31 cellular contexts compared by ENCODE assay signal in the genomic region with DNA sequence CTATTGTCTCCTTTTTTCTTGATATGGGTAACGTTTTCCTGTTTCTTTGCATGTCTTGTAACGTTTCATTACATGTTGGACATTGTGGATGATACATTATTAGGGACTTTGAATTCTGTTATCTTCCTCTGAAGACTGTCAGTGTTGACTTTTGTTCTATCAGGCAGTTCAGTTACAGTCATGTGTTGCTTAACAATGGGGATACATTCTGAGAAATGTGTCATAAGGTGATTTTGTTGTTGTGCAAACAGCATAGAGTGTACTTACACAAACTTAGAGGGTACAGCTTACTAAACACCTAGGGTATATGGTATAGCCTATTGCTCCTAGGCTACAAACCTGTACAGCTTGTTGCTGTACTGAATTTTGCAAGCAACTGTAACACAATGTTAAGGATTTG.
"Had no signal": no experiment of that assay in that cellular context is flagged by ENCODE, and none has a peak within 500 bp of the region (broad histone marks: within the 10 kb centered on the region; RNA-seq: fewer than 3 reads in every experiment).

No MANE protein-coding gene starts in this region.

- H3K4me3 ChIP-seq: adrenal gland, body of pancreas, coronary artery, dorsolateral prefrontal cortex, esophagus muscularis mucosa, gastroesophageal sphincter, heart right ventricle, hepatocyte had no signal

- H2AFZ ChIP-seq: hepatocyte had no signal

- H3K36me3 ChIP-seq: adrenal gland, WERI-Rb-1 had no signal

- H3K4me1 ChIP-seq: adrenal gland, body of pancreas, esophagus muscularis mucosa, gastroesophageal sphincter, heart right ventricle had no signal

- ATAC-seq: activated CD4-positive, alpha-beta T cell treated with anti-CD3 and anti-CD28 coated beads for 36 hours; activated CD8-positive, alpha-beta memory T cell treated with anti-CD3 and anti-CD28 coated beads, Interleukin-2, amount 10 ng/mL, durations not matched to agents 7 days and 5 days; activated CD8-positive, alpha-beta T cell treated with anti-CD3 and anti-CD28 coated beads, Interleukin-2, amount 10 ng/mL, durations not matched to agents 7 days and 5 days; activated naive CD8-positive, alpha-beta T cell treated with anti-CD3 and anti-CD28 coated beads, Interleukin-2, amount 50 U/mL, for 24 hours; body of pancreas; gastroesophageal sphincter; heart right ventricle; T-helper 17 cell had no signal

- H3K79me2 ChIP-seq: hepatocyte had no signal

- H3K27me3 ChIP-seq: adrenal gland, body of pancreas, dorsolateral prefrontal cortex, esophagus muscularis mucosa, gastroesophageal sphincter, heart right ventricle, hepatocyte had no signal

- H3K4me2 ChIP-seq: hepatocyte had no signal

- DNase-seq: activated B cell treated with CpG ODN at 0.5 μM for 24 hours; activated CD4-positive, alpha-beta memory T cell treated with anti-CD3 and anti-CD28 coated beads for 36 hours; activated CD4-positive, alpha-beta T cell treated with anti-CD3 and anti-CD28 coated beads for 36 hours; activated CD4-positive, alpha-beta T cell treated with anti-CD3 and anti-CD28 coated beads, Interleukin-2, amount 10 ng/mL, durations not matched to agents 24 days and 14 days; activated CD4-positive, CD25-positive, alpha-beta regulatory T cell treated with anti-CD3 and anti-CD28 coated beads, Interleukin-2, amount 50 U/mL, for 72 hours; activated CD8-positive, alpha-beta memory T cell treated with anti-CD3 and anti-CD28 coated beads, Interleukin-2, amount 10 ng/mL, durations not matched to agents 7 days and 5 days; activated CD8-positive, alpha-beta memory T cell treated with anti-CD3 and anti-CD28 coated beads, Interleukin-2, amount 50 U/mL, for 4 hours; activated CD8-positive, alpha-beta T cell treated with anti-CD3 and anti-CD28 coated beads, Interleukin-2, amount 10 ng/mL, durations not matched to agents 7 days and 5 days; activated effector memory CD4-positive, alpha-beta T cell treated with anti-CD3 and anti-CD28 coated beads, Interleukin-2, amount 50 U/mL, for 16 hours; activated naive CD4-positive, alpha-beta T cell treated with anti-CD3 and anti-CD28 coated beads for 36 hours; activated naive CD8-positive, alpha-beta T cell treated with anti-CD3 and anti-CD28 coated beads for 36 hours; activated naive CD8-positive, alpha-beta T cell treated with anti-CD3 and anti-CD28 coated beads, Interleukin-2, amount 50 U/mL, for 24 hours; activated T-cell treated with anti-CD3 and anti-CD28 coated beads, Interleukin-2, amount 50 U/mL, for 1 hour; activated T-cell treated with anti-CD3 and anti-CD28 coated beads, Interleukin-2, amount 50 U/mL, for 48 hours; adrenal gland; anterior cingulate cortex; body of pancreas; dorsolateral prefrontal cortex; effector memory CD4-positive, alpha-beta T cell; endodermal cell; erythroblast; foreskin melanocyte; heart right ventricle; T-helper 1 cell; T-helper 17 cell; T1000; WERI-Rb-1 had no signal

- H3K27ac ChIP-seq: adrenal gland, body of pancreas, coronary artery, dorsolateral prefrontal cortex, esophagus muscularis mucosa, gastroesophageal sphincter, heart right ventricle, hepatocyte, WERI-Rb-1 had no signal

- H3K9me3 ChIP-seq: adrenal gland, body of pancreas had no signal
